In the genomic region with DNA sequence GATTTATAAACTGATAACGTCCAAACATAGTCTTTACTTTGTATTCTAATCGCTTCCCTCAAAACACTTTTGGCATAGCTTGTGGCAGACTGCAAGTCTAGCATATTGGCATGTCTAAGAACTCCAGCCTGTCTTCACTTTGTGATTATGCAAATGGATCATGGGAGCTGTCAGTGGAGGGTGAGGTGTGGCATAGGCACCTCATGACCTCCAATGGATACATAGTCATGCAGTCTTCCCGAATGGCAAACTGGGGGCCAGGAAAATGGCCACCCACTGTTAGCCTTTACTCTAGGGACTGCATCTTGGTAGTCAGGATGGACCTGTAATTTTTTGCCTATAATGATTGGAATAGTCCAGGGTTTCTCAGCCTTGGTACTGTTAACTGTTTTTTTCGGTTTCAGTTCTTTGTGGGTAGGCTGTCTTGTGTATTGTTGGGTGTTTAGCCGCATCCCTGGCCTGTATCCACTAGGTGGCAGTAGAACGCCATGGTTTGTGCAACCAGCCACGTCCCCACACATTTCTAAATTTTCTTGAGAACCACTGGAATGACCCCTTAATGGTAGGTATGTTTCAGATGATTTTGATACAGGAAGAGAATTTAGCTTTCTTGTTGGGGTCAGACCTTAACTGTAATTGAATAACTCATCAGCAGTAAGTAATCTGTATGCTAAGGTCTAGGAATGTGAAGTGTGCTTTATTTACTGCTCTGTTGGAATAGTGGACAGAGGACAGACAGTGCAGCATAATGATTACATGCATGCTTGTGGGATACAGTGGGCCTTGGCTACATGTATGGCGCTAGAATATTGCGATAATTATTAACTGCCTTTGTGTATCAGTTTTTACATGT, we compare ENCODE assay signal across 8 cellular contexts. TPM values are rescaled to one million over a fixed set of nuclear protein-coding genes. Genes with fewer than 3 reads are reported as not detected.
DNase-seq lines count a peak whose midpoint lies in the region; ATAC-seq, FAIRE-seq and TF ChIP-seq lines count a peak whose summit lies in the region.

No MANE protein-coding gene starts in this region.

- H3K9me3 ChIP-seq in BLaER1 (no peaks in the 10 kb centered on the region), H1 (ENCODE audit: insufficient read depth in 2 of 2, low read depth in 1 of 2, low read length in 1 of 2) (no peaks in the 10 kb centered on the region)

- H3K56ac ChIP-seq in H1 (replicated peaks; ENCODE audit: insufficient read length, low read depth, low read length) = no peak overlapping the region

- H2BK15ac ChIP-seq in H1 (ENCODE audit: low read length) = no peak overlapping the region

- H2BK20ac ChIP-seq in H1 (ENCODE audit: low read length) = no peak overlapping the region

- peak; percentile 98 for FAIRE-seq in H1 (lab: Jason Lieb, UNC)

- H3K27ac ChIP-seq in BLaER1 (no peak overlapping the region), H1 (ENCODE audit: low read depth, low read length) (no peak overlapping the region)

- H3K36me3 ChIP-seq in BLaER1 (no peaks in the 10 kb centered on the region), H1 (ENCODE audit: control insufficient read depth in 2 of 4, insufficient read depth in 4 of 4, low read length in 3 of 4) (no peaks in the 10 kb centered on the region)

- H3K27me3 ChIP-seq in BLaER1 (no peaks in the 10 kb centered on the region), H1 (replicated peaks in 1 of 4; ENCODE audit: control insufficient read depth in 3 of 4, extremely low read depth in 1 of 4, insufficient read depth in 3 of 4, low read length in 3 of 4) (no peaks in the 10 kb centered on the region)

- H3K4me1 ChIP-seq in BLaER1 = peaks cover 50% of the 10 kb centered on the region
- peaks cover 0 to 19% (median 9%) of the 10 kb centered on the region in 4 experiments; a peak in 4 of 7 replicates for H3K4me1 ChIP-seq in H1 (replicated peaks in 1 of 4; ENCODE audit: control insufficient read depth in 3 of 4, insufficient read depth in 4 of 4, low read length in 3 of 4)

- H2BK120ac ChIP-seq in H1 (replicated peaks; ENCODE audit: low read depth, low read length) = no peak overlapping the region

- H3K23ac ChIP-seq in H1 (ENCODE audit: insufficient read length) = no peak overlapping the region

- no peak overlapping the region for H2BK5ac ChIP-seq in H1 (ENCODE audit: low read depth, low read length)

- H3K14ac ChIP-seq in H1 (ENCODE audit: insufficient read length) = no peak overlapping the region

- H2AK5ac ChIP-seq in H1 (ENCODE audit: low read depth, low read length) = no peak overlapping the region

- no peak for TF ChIP-seq POLR2A in H1 (IDR thresholded peaks at IDR 0.05; ENCODE audit: control extremely low read depth in 1 of 2, low read depth in 2 of 2, low read length in 2 of 2)

- no peaks in the 10 kb centered on the region for H3K23me2 ChIP-seq in H1 (ENCODE audit: low read depth, low read length)

- peak overlapping the region; percentile 42 for H3K4me2 ChIP-seq in BLaER1
- no peak overlapping the region for H3K4me2 ChIP-seq in H1 (ENCODE audit: insufficient read depth in 1 of 2, low read depth in 2 of 2, low read length in 2 of 2)

- no peak overlapping the region for H4K8ac ChIP-seq in H1 (ENCODE audit: extremely low read depth, insufficient read depth, low read length)

- TF ChIP-seq CTCF in H1 (IDR thresholded peaks at IDR 0.05; ENCODE audit: control extremely low read depth in 1 of 3, insufficient read depth in 1 of 3, low read depth in 1 of 3, low read length in 3 of 3) = peak; percentile 79 to 89 (median 85)

- no peak overlapping the region for H3K18ac ChIP-seq in H1 (ENCODE audit: extremely low read depth, low read length)

- 50% methylated on average over 9 of the region's 9 CpGs; no CpG with 5 or more reads in 1 of the 2 experiments for WGBS in H1 (ENCODE audit: extremely low coverage in 1 of 2, insufficient coverage in 1 of 2, insufficient read length in 1 of 2, insufficient replicate concordance in 2 of 2, low coverage in 1 of 2, low lambda C conversion rate in 2 of 2, missing lambda C conversion rate in 1 of 2), 2 experiments

- TF ChIP-seq RAD21 in H1 (IDR thresholded peaks at IDR 0.05 in 1 of 2, conservative IDR thresholded peaks at IDR 0.05 in 1 of 2; ENCODE audit: low read depth in 2 of 2, low read length in 2 of 2) = peak; percentile 96 to 99

- no peak overlapping the region for H4K91ac ChIP-seq in H1 (replicated peaks; ENCODE audit: insufficient read length, low read length)

- no peak overlapping the region for H3K4ac ChIP-seq in H1 (replicated peaks; ENCODE audit: insufficient read length, low read depth, low read length)

- H3K79me2 ChIP-seq in H1 (ENCODE audit: control insufficient read depth in 1 of 2, insufficient read depth in 2 of 2, low read length in 2 of 2) = no peaks in the 10 kb centered on the region

- no peak for TF ChIP-seq EP300 in H1 (IDR thresholded peaks at IDR 0.05; ENCODE audit: borderline replicate concordance in 1 of 2, low read depth in 2 of 2, low read length in 2 of 2)

- H3K79me1 ChIP-seq in H1 (ENCODE audit: low read depth, low read length) = no peaks in the 10 kb centered on the region

- H3K9ac ChIP-seq in BLaER1 = no peak overlapping the region
- no peak overlapping the region for H3K9ac ChIP-seq in H1 (replicated peaks in 1 of 4; ENCODE audit: extremely low read depth in 1 of 4, low read depth in 3 of 4, low read length in 3 of 4)

- H2AFZ ChIP-seq in H1 (ENCODE audit: low read length) = no peak overlapping the region

- H4K5ac ChIP-seq in H1 (ENCODE audit: insufficient read length, low read depth, low read length) = no peak overlapping the region

- H4K20me1 ChIP-seq in BLaER1 = no peaks in the 10 kb centered on the region
- H4K20me1 ChIP-seq in H1 (replicated peaks in 1 of 2; ENCODE audit: control insufficient read depth in 1 of 2, insufficient read depth in 2 of 2, low read length in 2 of 2) = no peaks in the 10 kb centered on the region

- H3K4me3 ChIP-seq in BLaER1 (no peak overlapping the region), H1 (ENCODE audit: extremely low read depth in 1 of 4, insufficient read depth in 2 of 4, low read depth in 3 of 4, low read length in 4 of 4) (no peak overlapping the region)

- CTCF ChIA-PET in H1 (lab: Charles Lee; ENCODE audit: partially characterized antibody) = interaction anchor here (0.7 to 8.6 kb wide), 48 partner anchors 8 to 675 kb away, joined by 3 to 155 read pairs (median 4); partner anchors contain the start of gene P2RY14

- POLR2A ChIA-PET in H1 (lab: Charles Lee; ENCODE audit: partially characterized antibody) = no interaction called here

- ATAC-seq in GM18909 (IDR thresholded peaks at IDR 0.05; ENCODE audit: poor library complexity, unreplicated experiment) (peak; percentile 82), HG03139 (IDR thresholded peaks at IDR 0.05; ENCODE audit: unreplicated experiment) (peak; percentile 87)

- DNase-seq in NCI-H774 (lab: John Stamatoyannopoulos, UW) = peak; percentile 52
- DNase-seq in activated CD8-positive, alpha-beta memory T cell treated with anti-CD3 and anti-CD28 coated beads for 24 hours = peak; percentile 90
- peak; percentile 33 to 84 for DNase-seq in H1 (ENCODE audit: low read depth in 1 of 2, low spot score in 2 of 2)
- DNase-seq in midbrain (lab: John Stamatoyannopoulos, UW) = peak; percentile 85
- DNase-seq in stimulated activated CD8-positive, alpha-beta memory T cell treated with anti-CD3 and anti-CD28 coated beads, Interleukin-15, amount 100 ng/mL, for 48 hours (ENCODE audit: low read depth in 2 of 2) = peak; percentile 58 to 64

- no peak overlapping the region for H2BK12ac ChIP-seq in H1 (ENCODE audit: low read depth, low read length)

TF ChIP-seq in H1, 55 proteins besides CTCF, POLR2A, EP300 and RAD21:
- TF ChIP-seq CEBPB (IDR thresholded peaks at IDR 0.05; ENCODE audit: low read depth, low read length) = 0 out of 2 replicates have a peak, but pooled peaks have one; percentile 21
- no peak for TF ChIP-seq CBX8 (IDR thresholded peaks at IDR 0.05; ENCODE audit: borderline replicate concordance, low read depth, low read length)
- TF ChIP-seq E2F6 (IDR thresholded peaks at IDR 0.05) = no peak

RNA-seq across cellular contexts. Expression of gene GPR171, which starts 24.6 kb away (rescaled TPM):
- not detected in 2 replicates for total RNA-seq in H1 (2021; fragmentation: NEBNext Ultra II Directional; extraction: Animal tissue kit (Norgen Biotek cat#: 25700))
- polyA plus RNA-seq in H1 (2011; rRNA removed) = not detected in 2 replicates
- polyA plus RNA-seq in H1 (2011; cell fraction: cytosol; rRNA removed) = not detected
- not detected for polyA plus RNA-seq in H1 (2011; cell fraction: nucleus; rRNA removed)
- polyA plus RNA-seq in H1 (2012, experiment 1 of 2) = not detected in 4 replicates
- polyA plus RNA-seq in H1 (2012, experiment 2 of 2) = not detected
- polyA plus RNA-seq in H1 (2013, experiment 1 of 2) = not detected
- not detected for polyA plus RNA-seq in H1 (2013, experiment 2 of 2)
- polyA minus RNA-seq in H1 (2011; rRNA and poly(A)+ RNA removed) = not detected in 2 replicates
- polyA minus RNA-seq in H1 (2011; cell fraction: cytosol; rRNA and poly(A)+ RNA removed) = not detected
- not detected for polyA minus RNA-seq in H1 (2011; cell fraction: nucleus; rRNA and poly(A)+ RNA removed)

RNA-seq across cellular contexts. Expression of gene P2RY14, which starts 50.7 kb away (rescaled TPM):
- total RNA-seq in H1 (2021; fragmentation: NEBNext Ultra II Directional; extraction: Animal tissue kit (Norgen Biotek cat#: 25700)) = not detected in 2 replicates
- not detected in 2 replicates for polyA plus RNA-seq in H1 (2011; rRNA removed)
- not detected for polyA plus RNA-seq in H1 (2011; cell fraction: cytosol; rRNA removed)
- not detected for polyA plus RNA-seq in H1 (2011; cell fraction: nucleus; rRNA removed)
- polyA plus RNA-seq in H1 (2012, experiment 1 of 2) = 0.07 to 0.09 TPM in 2 of 4 replicates, not detected in the others
- not detected for polyA plus RNA-seq in H1 (2012, experiment 2 of 2)
- polyA plus RNA-seq in H1 (2013, experiment 1 of 2) = not detected
- not detected for polyA plus RNA-seq in H1 (2013, experiment 2 of 2)
- not detected in 2 replicates for polyA minus RNA-seq in H1 (2011; rRNA and poly(A)+ RNA removed)
- polyA minus RNA-seq in H1 (2011; cell fraction: cytosol; rRNA and poly(A)+ RNA removed) = not detected
- polyA minus RNA-seq in H1 (2011; cell fraction: nucleus; rRNA and poly(A)+ RNA removed) = not detected
